Comparison of ENCODE assay signal across 37 cellular contexts in genomic region chr14:71604231-71604630, GRCh38.
"Had no signal": no experiment of that assay in that cellular context is flagged by ENCODE, and none has a peak within 500 bp of the region (broad histone marks: within the 10 kb centered on the region; RNA-seq: fewer than 3 reads in every experiment).

No MANE protein-coding gene starts in this region.

- ATAC-seq: activated CD8-positive, alpha-beta memory T cell treated with anti-CD3 and anti-CD28 coated beads, Interleukin-2, amount 10 ng/mL, durations not matched to agents 7 days and 5 days; activated CD8-positive, alpha-beta T cell treated with anti-CD3 and anti-CD28 coated beads, Interleukin-2, amount 10 ng/mL, durations not matched to agents 7 days and 5 days; activated naive CD8-positive, alpha-beta T cell treated with anti-CD3 and anti-CD28 coated beads, Interleukin-2, amount 50 U/mL, for 24 hours had no signal

- H3K4me1 ChIP-seq: ascending aorta had no signal

- H3K27ac Mint-ChIP-seq: activated B cell treated with CpG ODN at 0.5 μM for 24 hours; activated CD4-positive, alpha-beta memory T cell treated with anti-CD3 and anti-CD28 coated beads, Interleukin-2, amount 10 ng/mL, durations not matched to agents 7 days and 5 days; activated CD4-positive, alpha-beta T cell treated with anti-CD3 and anti-CD28 coated beads, Interleukin-2, amount 10 ng/mL, durations not matched to agents 24 days and 14 days; activated CD8-positive, alpha-beta memory T cell treated with anti-CD3 and anti-CD28 coated beads, Interleukin-2, amount 10 ng/mL, durations not matched to agents 7 days and 5 days; activated CD8-positive, alpha-beta T cell treated with anti-CD3 and anti-CD28 coated beads, Interleukin-2, amount 10 ng/mL, durations not matched to agents 7 days and 5 days; activated naive CD4-positive, alpha-beta T cell treated with anti-CD3 and anti-CD28 coated beads, Interleukin-2, amount 10 ng/mL, durations not matched to agents 7 days and 5 days; activated naive CD4-positive, alpha-beta T cell treated with anti-CD3 and anti-CD28 coated beads, Interleukin-2, amount 50 U/mL, for 24 hours; activated naive CD8-positive, alpha-beta T cell; activated naive CD8-positive, alpha-beta T cell treated with anti-CD3 and anti-CD28 coated beads, Interleukin-2, amount 10 ng/mL, durations not matched to agents 7 days and 5 days; activated naive CD8-positive, alpha-beta T cell treated with anti-CD3 and anti-CD28 coated beads, Interleukin-2, amount 50 U/mL, for 24 hours; activated T-cell treated with anti-CD3 and anti-CD28 coated beads, Interleukin-2, amount 50 U/mL, for 24 hours; activated T-helper 2 cell treated with anti-CD3 and anti-CD28 coated beads, Interferon-gamma antibody, Interleukin-2, Interleukin-4, amounts not matched to agents 10 μg/mL and 5 μg/mL and 100 μg/mL, durations not matched to agents 14 hours and 24 hours and 36 hours; brain; T-helper 2 cell treated with Interferon-gamma antibody and Interleukin-4, amounts not matched to agents 5 μg/mL and 100 μg/mL, for 36 hours had no signal

- H3K27me3 ChIP-seq: ascending aorta, cardiac muscle cell had no signal

- FAIRE-seq: bronchial epithelial cell, TTC549 had no signal

- H3K27ac ChIP-seq: ascending aorta, cardiac muscle cell, VCaP had no signal

- H3K4me3 ChIP-seq: ascending aorta, cardiac muscle cell had no signal

- H3K4me3 Mint-ChIP-seq: activated B cell treated with CpG ODN at 0.5 μM for 24 hours; activated CD4-positive, alpha-beta memory T cell treated with anti-CD3 and anti-CD28 coated beads, Interleukin-2, amount 10 ng/mL, durations not matched to agents 7 days and 5 days; activated CD4-positive, alpha-beta T cell treated with anti-CD3 and anti-CD28 coated beads, Interleukin-2, amount 10 ng/mL, durations not matched to agents 24 days and 14 days; activated CD8-positive, alpha-beta memory T cell treated with anti-CD3 and anti-CD28 coated beads, Interleukin-2, amount 10 ng/mL, durations not matched to agents 7 days and 5 days; activated CD8-positive, alpha-beta T cell treated with anti-CD3 and anti-CD28 coated beads, Interleukin-2, amount 10 ng/mL, durations not matched to agents 7 days and 5 days; activated naive CD4-positive, alpha-beta T cell treated with anti-CD3 and anti-CD28 coated beads, Interleukin-2, amount 10 ng/mL, durations not matched to agents 7 days and 5 days; activated naive CD4-positive, alpha-beta T cell treated with anti-CD3 and anti-CD28 coated beads, Interleukin-2, amount 50 U/mL, for 24 hours; activated naive CD8-positive, alpha-beta T cell; activated naive CD8-positive, alpha-beta T cell treated with anti-CD3 and anti-CD28 coated beads, Interleukin-2, amount 10 ng/mL, durations not matched to agents 7 days and 5 days; activated naive CD8-positive, alpha-beta T cell treated with anti-CD3 and anti-CD28 coated beads, Interleukin-2, amount 50 U/mL, for 24 hours; activated T-cell treated with anti-CD3 and anti-CD28 coated beads, Interleukin-2, amount 50 U/mL, for 24 hours; brain; central memory CD8-positive, alpha-beta T cell; T-helper 1 cell treated with Interleukin-12 subunit alpha and Interleukin-12 subunit beta and Interleukin-4 antibody, amounts not matched to agents 30 μg/mL and 1 μg/mL, for 36 hours; T-helper 2 cell treated with Interferon-gamma antibody and Interleukin-4, amounts not matched to agents 5 μg/mL and 100 μg/mL, for 36 hours had no signal

- H3K27me3 Mint-ChIP-seq: activated B cell treated with CpG ODN at 0.5 μM for 24 hours; activated CD4-positive, alpha-beta memory T cell treated with anti-CD3 and anti-CD28 coated beads, Interleukin-2, amount 10 ng/mL, durations not matched to agents 7 days and 5 days; activated CD4-positive, alpha-beta T cell treated with anti-CD3 and anti-CD28 coated beads, Interleukin-2, amount 10 ng/mL, durations not matched to agents 24 days and 14 days; activated CD8-positive, alpha-beta memory T cell treated with anti-CD3 and anti-CD28 coated beads, Interleukin-2, amount 10 ng/mL, durations not matched to agents 7 days and 5 days; activated naive CD4-positive, alpha-beta T cell treated with anti-CD3 and anti-CD28 coated beads, Interleukin-2, amount 10 ng/mL, durations not matched to agents 7 days and 5 days; activated naive CD4-positive, alpha-beta T cell treated with anti-CD3 and anti-CD28 coated beads, Interleukin-2, amount 50 U/mL, for 24 hours; activated naive CD8-positive, alpha-beta T cell; activated naive CD8-positive, alpha-beta T cell treated with anti-CD3 and anti-CD28 coated beads, Interleukin-2, amount 10 ng/mL, durations not matched to agents 7 days and 5 days; activated naive CD8-positive, alpha-beta T cell treated with anti-CD3 and anti-CD28 coated beads, Interleukin-2, amount 50 U/mL, for 24 hours; activated T-cell treated with anti-CD3 and anti-CD28 coated beads, Interleukin-2, amount 50 U/mL, for 24 hours; central memory CD8-positive, alpha-beta T cell had no signal

- H3K4me1 Mint-ChIP-seq: brain had no signal

- H3K36me3 ChIP-seq: ascending aorta, cardiac muscle cell had no signal

- DNase-seq: activated B cell treated with CpG ODN at 0.5 μM for 24 hours; activated CD4-positive, alpha-beta memory T cell treated with anti-CD3 and anti-CD28 coated beads, Interleukin-2, amount 10 ng/mL, durations not matched to agents 7 days and 5 days; activated CD4-positive, alpha-beta T cell treated with anti-CD3 and anti-CD28 coated beads for 4 hours; activated CD4-positive, alpha-beta T cell treated with anti-CD3 and anti-CD28 coated beads, Interleukin-2, amount 10 ng/mL, durations not matched to agents 24 days and 14 days; activated CD4-positive, alpha-beta T cell treated with anti-CD3 and anti-CD28 coated beads, Interleukin-2, amount 50 U/mL, for 48 hours; activated CD4-positive, CD25-positive, alpha-beta regulatory T cell treated with anti-CD3 and anti-CD28 coated beads, Interleukin-2, amount 50 U/mL, for 72 hours; activated CD8-positive, alpha-beta memory T cell treated with anti-CD3 and anti-CD28 coated beads for 24 hours; activated CD8-positive, alpha-beta memory T cell treated with anti-CD3 and anti-CD28 coated beads, Interleukin-2, amount 10 ng/mL, durations not matched to agents 7 days and 5 days; activated CD8-positive, alpha-beta memory T cell treated with anti-CD3 and anti-CD28 coated beads, Interleukin-2, amount 50 U/mL, for 48 hours; activated CD8-positive, alpha-beta T cell treated with anti-CD3 and anti-CD28 coated beads, Interleukin-2, amount 10 ng/mL, durations not matched to agents 7 days and 5 days; activated effector memory CD4-positive, alpha-beta T cell treated with Interleukin-2 at 50 U/mL for 16 hours; activated gamma-delta T cell; activated naive CD4-positive, alpha-beta T cell treated with anti-CD3 and anti-CD28 coated beads, Interleukin-2, amount 10 ng/mL, durations not matched to agents 7 days and 5 days; activated naive CD4-positive, alpha-beta T cell treated with Interleukin-2 at 50 U/mL for 16 hours; activated naive CD8-positive, alpha-beta T cell treated with anti-CD3 and anti-CD28 coated beads, Interleukin-2, amount 10 ng/mL, durations not matched to agents 7 days and 5 days; activated naive CD8-positive, alpha-beta T cell treated with anti-CD3 and anti-CD28 coated beads, Interleukin-2, amount 50 U/mL, for 24 hours; activated T-cell treated with anti-CD3 and anti-CD28 coated beads, Interleukin-2, amount 50 U/mL, for 24 hours; activated T-cell treated with anti-CD3 and anti-CD28 coated beads, Interleukin-2, amount 50 U/mL, for 48 hours; amygdala; anterior cingulate cortex; caudate nucleus; cerebellar nuclear complex; T-helper 1 cell; T-helper 2 cell; T-helper 9 cell had no signal
